In the genomic region with DNA sequence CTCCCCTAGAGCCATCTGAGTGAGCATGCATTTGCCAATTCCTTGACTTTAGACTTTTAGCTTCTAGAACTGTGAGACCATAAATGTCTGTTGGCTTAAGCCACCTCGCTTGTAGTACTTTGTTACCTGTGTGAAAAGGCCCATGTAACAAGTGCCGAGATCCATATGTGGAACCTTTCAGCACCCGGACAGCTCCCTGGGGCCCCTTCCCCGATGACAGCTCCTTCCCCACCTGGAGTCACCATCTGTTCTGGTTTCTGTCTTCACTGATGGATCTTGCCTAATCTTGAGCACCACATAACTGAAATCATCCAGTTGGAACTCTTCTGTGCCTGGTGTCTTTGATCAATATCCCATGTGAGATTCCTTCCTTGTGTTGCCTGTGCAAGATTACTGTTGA, we compare ENCODE assay signal across 3 cellular contexts.
TF ChIP-seq lines count a peak whose summit lies in the region.

No MANE protein-coding gene starts in this region.

TF ChIP-seq in HEK293, 187 proteins besides CTCF, POLR2A, EP300 and RAD21:
- no peak for TF ChIP-seq ZSCAN23 (tag by site-specific recombination; IDR thresholded peaks at IDR 0.05)
- TF ChIP-seq, protein P1, sequence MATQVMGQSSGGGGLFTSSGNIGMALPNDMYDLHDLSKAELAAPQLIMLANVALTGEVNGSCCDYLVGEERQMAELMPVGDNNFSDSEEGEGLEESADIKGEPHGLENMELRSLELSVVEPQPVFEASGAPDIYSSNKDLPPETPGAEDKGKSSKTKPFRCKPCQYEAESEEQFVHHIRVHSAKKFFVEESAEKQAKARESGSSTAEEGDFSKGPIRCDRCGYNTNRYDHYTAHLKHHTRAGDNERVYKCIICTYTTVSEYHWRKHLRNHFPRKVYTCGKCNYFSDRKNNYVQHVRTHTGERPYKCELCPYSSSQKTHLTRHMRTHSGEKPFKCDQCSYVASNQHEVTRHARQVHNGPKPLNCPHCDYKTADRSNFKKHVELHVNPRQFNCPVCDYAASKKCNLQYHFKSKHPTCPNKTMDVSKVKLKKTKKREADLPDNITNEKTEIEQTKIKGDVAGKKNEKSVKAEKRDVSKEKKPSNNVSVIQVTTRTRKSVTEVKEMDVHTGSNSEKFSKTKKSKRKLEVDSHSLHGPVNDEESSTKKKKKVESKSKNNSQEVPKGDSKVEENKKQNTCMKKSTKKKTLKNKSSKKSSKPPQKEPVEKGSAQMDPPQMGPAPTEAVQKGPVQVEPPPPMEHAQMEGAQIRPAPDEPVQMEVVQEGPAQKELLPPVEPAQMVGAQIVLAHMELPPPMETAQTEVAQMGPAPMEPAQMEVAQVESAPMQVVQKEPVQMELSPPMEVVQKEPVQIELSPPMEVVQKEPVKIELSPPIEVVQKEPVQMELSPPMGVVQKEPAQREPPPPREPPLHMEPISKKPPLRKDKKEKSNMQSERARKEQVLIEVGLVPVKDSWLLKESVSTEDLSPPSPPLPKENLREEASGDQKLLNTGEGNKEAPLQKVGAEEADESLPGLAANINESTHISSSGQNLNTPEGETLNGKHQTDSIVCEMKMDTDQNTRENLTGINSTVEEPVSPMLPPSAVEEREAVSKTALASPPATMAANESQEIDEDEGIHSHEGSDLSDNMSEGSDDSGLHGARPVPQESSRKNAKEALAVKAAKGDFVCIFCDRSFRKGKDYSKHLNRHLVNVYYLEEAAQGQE (tag by site-specific recombination; IDR thresholded peaks at IDR 0.05): peak; percentile 89

TF ChIP-seq in GM12878, 131 proteins besides CTCF, POLR2A, EP300 and RAD21:
- TF ChIP-seq, protein P1 (IDR thresholded peaks at IDR 0.05; ENCODE audit: low read depth, low read length): peak; percentile 74; the same call in 1 of the 2 replicates
- TF ChIP-seq, protein P2, sequence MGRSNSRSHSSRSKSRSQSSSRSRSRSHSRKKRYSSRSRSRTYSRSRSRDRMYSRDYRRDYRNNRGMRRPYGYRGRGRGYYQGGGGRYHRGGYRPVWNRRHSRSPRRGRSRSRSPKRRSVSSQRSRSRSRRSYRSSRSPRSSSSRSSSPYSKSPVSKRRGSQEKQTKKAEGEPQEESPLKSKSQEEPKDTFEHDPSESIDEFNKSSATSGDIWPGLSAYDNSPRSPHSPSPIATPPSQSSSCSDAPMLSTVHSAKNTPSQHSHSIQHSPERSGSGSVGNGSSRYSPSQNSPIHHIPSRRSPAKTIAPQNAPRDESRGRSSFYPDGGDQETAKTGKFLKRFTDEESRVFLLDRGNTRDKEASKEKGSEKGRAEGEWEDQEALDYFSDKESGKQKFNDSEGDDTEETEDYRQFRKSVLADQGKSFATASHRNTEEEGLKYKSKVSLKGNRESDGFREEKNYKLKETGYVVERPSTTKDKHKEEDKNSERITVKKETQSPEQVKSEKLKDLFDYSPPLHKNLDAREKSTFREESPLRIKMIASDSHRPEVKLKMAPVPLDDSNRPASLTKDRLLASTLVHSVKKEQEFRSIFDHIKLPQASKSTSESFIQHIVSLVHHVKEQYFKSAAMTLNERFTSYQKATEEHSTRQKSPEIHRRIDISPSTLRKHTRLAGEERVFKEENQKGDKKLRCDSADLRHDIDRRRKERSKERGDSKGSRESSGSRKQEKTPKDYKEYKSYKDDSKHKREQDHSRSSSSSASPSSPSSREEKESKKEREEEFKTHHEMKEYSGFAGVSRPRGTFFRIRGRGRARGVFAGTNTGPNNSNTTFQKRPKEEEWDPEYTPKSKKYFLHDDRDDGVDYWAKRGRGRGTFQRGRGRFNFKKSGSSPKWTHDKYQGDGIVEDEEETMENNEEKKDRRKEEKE (IDR thresholded peaks at IDR 0.05): no peak

TF ChIP-seq in liver, 16 proteins besides CTCF, POLR2A, EP300 and RAD21:
- TF ChIP-seq, protein P1 (IDR thresholded peaks at IDR 0.05): peak; percentile 48
- no peak for TF ChIP-seq TAF1 (conservative IDR thresholded peaks at IDR 0.05)
TF ChIP-seq in liver: peak in this region for 1.
